In the genomic region with DNA sequence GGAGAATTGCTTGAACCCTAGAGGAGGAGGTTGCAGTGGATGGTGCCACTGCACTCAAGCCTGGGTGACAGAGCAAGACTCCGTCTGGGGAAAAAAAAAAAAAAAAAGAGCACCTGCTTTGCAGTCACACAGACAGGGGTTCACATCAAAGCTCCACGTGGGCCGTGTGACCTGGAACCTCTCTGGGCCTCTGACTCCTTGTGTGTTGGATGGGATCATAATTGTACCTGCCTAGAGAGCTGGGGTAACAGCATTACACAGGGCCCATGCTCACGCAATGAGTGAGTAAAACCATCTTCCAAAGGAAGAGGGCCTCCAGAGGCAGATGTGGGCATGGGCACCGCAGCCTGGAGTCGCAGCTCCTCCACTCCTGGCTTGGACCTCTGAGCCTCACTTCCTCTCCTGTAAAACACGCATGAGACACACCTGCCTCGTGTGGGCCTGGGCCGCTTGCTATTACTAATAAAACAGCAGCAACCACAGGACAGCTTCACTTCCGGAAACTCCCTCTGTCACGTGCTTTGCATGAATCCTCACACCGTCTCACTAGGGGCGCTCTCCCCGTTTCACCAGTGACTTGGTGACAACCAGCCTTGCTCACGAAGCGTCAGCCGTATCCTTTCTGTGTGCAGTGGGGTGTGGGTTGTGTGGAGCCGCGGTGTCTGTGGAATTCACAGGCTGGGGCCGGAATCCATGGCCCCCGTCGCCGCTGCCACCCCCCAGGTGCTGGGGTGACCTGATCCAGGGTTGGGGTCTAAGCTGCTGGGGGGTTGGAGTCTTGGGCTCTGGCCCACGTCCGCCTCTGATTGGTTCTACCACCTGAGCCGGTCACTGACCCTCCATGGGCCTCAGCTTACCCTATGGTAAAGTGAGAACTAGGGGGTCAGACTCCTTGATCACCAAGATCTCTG, we compare ENCODE assay signal across 1 cellular context.
TF ChIP-seq lines count a peak whose summit lies in the region.

No MANE protein-coding gene starts in this region.

TF ChIP-seq in HEK293, 187 proteins besides CTCF, POLR2A, EP300 and RAD21 (continued from another document):
- TF ChIP-seq KLF7 (tag by site-specific recombination; IDR thresholded peaks at IDR 0.05; ENCODE audit: borderline replicate concordance) (peak; percentile 96), KLF8 (tag by site-specific recombination; IDR thresholded peaks at IDR 0.05) (peak; percentile 63; the same call in 1 of the 2 replicates), ZSCAN30 (tag by site-specific recombination; IDR thresholded peaks at IDR 0.05) (0 out of 2 replicates have a peak, but pooled peaks have one; percentile 9), ZNF324 (tag by site-specific recombination; IDR thresholded peaks at IDR 0.05) (0 out of 2 replicates have a peak, but pooled peaks have one; percentile 18), KLF10 (tag by site-specific recombination; IDR thresholded peaks at IDR 0.05) (peak; percentile 64), WT1 (tag by site-specific recombination; IDR thresholded peaks at IDR 0.05) (peak; percentile 56), SP3 (tag by site-specific recombination; IDR thresholded peaks at IDR 0.05) (peak; percentile 42), SP7 (tag by site-specific recombination; IDR thresholded peaks at IDR 0.05) (peak; percentile 28), SP2 (tag by site-specific recombination; IDR thresholded peaks at IDR 0.05) (peak; percentile 27)
- TF ChIP-seq, protein P1, sequence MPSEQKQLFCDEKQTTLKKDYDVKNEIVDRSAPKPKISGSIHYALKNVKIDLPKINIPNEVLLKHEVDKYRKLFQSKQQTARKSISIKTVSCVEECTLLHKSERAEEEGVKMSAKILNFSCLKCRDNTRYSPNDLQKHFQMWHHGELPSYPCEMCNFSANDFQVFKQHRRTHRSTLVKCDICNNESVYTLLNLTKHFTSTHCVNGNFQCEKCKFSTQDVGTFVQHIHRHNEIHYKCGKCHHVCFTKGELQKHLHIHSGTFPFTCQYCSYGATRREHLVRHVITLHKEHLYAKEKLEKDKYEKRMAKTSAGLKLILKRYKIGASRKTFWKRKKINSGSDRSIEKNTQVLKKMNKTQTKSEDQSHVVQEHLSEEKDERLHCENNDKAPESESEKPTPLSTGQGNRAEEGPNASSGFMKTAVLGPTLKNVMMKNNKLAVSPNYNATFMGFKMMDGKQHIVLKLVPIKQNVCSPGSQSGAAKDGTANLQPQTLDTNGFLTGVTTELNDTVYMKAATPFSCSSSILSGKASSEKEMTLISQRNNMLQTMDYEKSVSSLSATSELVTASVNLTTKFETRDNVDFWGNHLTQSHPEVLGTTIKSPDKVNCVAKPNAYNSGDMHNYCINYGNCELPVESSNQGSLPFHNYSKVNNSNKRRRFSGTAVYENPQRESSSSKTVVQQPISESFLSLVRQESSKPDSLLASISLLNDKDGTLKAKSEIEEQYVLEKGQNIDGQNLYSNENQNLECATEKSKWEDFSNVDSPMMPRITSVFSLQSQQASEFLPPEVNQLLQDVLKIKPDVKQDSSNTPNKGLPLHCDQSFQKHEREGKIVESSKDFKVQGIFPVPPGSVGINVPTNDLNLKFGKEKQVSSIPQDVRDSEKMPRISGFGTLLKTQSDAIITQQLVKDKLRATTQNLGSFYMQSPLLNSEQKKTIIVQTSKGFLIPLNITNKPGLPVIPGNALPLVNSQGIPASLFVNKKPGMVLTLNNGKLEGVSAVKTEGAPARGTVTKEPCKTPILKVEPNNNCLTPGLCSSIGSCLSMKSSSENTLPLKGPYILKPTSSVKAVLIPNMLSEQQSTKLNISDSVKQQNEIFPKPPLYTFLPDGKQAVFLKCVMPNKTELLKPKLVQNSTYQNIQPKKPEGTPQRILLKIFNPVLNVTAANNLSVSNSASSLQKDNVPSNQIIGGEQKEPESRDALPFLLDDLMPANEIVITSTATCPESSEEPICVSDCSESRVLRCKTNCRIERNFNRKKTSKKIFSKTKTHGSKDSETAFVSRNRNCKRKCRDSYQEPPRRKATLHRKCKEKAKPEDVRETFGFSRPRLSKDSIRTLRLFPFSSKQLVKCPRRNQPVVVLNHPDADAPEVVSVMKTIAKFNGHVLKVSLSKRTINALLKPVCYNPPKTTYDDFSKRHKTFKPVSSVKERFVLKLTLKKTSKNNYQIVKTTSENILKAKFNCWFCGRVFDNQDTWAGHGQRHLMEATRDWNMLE (tag by site-specific recombination; conservative IDR thresholded peaks at IDR 0.05; ENCODE audit: low read depth): peak; percentile 65
- TF ChIP-seq, protein P2, sequence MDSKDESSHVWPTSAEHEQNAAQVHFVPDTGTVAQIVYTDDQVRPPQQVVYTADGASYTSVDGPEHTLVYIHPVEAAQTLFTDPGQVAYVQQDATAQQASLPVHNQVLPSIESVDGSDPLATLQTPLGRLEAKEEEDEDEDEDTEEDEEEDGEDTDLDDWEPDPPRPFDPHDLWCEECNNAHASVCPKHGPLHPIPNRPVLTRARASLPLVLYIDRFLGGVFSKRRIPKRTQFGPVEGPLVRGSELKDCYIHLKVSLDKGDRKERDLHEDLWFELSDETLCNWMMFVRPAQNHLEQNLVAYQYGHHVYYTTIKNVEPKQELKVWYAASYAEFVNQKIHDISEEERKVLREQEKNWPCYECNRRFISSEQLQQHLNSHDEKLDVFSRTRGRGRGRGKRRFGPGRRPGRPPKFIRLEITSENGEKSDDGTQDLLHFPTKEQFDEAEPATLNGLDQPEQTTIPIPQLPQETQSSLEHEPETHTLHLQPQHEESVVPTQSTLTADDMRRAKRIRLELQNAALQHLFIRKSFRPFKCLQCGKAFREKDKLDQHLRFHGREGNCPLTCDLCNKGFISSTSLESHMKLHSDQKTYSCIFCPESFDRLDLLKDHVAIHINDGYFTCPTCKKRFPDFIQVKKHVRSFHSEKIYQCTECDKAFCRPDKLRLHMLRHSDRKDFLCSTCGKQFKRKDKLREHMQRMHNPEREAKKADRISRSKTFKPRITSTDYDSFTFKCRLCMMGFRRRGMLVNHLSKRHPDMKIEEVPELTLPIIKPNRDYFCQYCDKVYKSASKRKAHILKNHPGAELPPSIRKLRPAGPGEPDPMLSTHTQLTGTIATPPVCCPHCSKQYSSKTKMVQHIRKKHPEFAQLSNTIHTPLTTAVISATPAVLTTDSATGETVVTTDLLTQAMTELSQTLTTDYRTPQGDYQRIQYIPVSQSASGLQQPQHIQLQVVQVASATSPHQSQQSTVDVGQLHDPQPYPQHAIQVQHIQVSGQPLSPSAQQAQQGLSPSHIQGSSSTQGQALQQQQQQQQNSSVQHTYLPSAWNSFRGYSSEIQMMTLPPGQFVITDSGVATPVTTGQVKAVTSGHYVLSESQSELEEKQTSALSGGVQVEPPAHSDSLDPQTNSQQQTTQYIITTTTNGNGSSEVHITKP (tag by site-specific recombination; IDR thresholded peaks at IDR 0.05): peak; percentile 98
